Comparison of ENCODE assay signal across 1 cellular context in the genomic region with DNA sequence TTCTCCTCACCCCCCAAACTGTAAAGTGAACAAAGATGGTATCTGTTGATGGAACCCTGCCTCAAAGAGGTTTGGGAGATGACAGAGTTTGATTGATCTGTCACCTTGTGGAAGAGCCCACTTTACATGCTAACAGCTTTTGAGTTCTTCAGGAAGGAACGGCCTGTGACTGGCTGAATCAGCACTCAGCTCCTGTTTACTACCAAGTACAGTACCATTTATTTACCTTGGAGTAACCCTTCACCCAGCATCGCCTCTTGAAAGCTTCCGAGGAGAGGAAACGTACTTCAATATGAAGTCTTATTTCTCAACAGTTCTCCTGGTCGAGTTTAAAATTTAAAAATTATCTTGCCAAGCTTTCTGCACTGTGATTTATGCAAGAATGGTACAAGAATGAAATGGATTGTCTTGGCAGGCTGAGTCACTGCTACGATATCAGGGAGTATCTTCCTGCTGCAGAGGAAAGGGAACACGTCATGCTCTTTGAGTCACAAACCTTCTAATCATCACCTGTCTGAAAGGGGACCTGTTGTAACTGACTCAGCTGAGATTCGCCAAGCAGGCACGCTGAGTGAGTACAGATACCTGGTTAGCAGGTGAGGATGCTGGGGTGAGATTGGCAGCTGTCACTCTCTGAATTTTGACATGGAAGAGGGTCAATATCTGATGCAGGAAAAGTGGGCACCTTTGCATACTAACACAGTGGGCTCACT.
A peak's percentile ranks its signal among the peaks of the same experiment; 100 is the strongest.
TF ChIP-seq lines count a peak whose summit lies in the region.

No MANE protein-coding gene starts in this region.

TF ChIP-seq in HEK293, 187 proteins besides CTCF, POLR2A, EP300 and RAD21 (continued from another document):
- TF ChIP-seq, protein P1, sequence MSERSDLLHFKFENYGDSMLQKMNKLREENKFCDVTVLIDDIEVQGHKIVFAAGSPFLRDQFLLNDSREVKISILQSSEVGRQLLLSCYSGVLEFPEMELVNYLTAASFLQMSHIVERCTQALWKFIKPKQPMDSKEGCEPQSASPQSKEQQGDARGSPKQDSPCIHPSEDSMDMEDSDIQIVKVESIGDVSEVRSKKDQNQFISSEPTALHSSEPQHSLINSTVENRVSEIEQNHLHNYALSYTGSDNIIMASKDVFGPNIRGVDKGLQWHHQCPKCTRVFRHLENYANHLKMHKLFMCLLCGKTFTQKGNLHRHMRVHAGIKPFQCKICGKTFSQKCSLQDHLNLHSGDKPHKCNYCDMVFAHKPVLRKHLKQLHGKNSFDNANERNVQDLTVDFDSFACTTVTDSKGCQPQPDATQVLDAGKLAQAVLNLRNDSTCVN (tag by site-specific recombination; optimal IDR thresholded peaks at IDR 0.05) = no peak
- no peak for TF ChIP-seq ZNF202 (tag by site-specific recombination; IDR thresholded peaks at IDR 0.05; ENCODE audit: borderline replicate concordance)
- TF ChIP-seq SCRT1 (tag by site-specific recombination; IDR thresholded peaks at IDR 0.05; ENCODE audit: borderline replicate concordance) = 0 out of 2 replicates have a peak, but pooled peaks have one; percentile 45
- no peak for TF ChIP-seq OVOL3 (tag by site-specific recombination; IDR thresholded peaks at IDR 0.05)
- no peak for TF ChIP-seq ZNF19 (tag by site-specific recombination; IDR thresholded peaks at IDR 0.05; ENCODE audit: low read depth)
- peak; percentile 75 for TF ChIP-seq ZNF629 (tag by site-specific recombination; IDR thresholded peaks at IDR 0.05)
- 0 out of 2 replicates have a peak, but pooled peaks have one; percentile 40 for TF ChIP-seq ZFP37 (tag by site-specific recombination; IDR thresholded peaks at IDR 0.05)
